ENCODE assay signal across 1 cellular context in the genomic region with DNA sequence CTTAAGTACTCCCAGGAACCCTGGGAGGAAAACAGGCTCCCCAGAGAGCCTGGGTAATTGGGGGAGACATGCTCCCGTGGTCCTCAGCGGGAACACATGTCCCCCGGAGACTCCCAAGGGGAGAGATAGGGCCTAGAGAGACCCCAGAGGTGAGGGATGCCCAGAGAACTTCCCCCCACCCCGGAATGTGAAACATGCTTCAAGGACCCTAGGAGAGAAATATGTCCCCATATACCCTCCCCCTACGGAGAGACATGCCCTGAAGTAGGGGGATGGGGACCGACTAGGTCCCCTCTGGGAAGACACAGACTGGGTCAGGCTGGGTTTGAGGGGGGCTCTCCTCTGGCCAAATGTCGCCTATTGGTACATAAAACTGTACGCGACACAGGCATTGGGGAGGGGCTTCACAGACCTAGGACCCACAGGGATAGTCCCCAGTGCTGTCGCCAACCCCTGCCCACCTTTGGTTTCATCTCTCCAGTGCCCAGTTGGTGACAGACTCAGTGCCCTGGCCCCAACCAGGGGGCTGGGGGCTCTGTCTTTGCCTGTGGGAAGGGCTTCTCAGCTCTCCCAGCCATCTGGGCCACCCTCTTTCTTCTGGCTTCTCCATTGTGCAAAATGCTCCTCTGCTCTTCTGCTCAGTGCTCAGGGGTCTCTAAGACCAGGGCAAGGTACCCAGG.
TF ChIP-seq lines count a peak whose summit lies in the region.

No MANE protein-coding gene starts in this region.

TF ChIP-seq in endothelial cell of umbilical vein, 7 proteins besides CTCF, POLR2A, EP300 and RAD21:
- TF ChIP-seq GATA2 (IDR thresholded peaks at IDR 0.05; ENCODE audit: insufficient read depth, insufficient read length, low read depth, low read length): no peak
- TF ChIP-seq JUN (IDR thresholded peaks at IDR 0.05; ENCODE audit: borderline replicate concordance, insufficient read depth, insufficient read length, low read depth): no peak
